Comparison of ENCODE assay signal across 10 cellular contexts in the genomic region with DNA sequence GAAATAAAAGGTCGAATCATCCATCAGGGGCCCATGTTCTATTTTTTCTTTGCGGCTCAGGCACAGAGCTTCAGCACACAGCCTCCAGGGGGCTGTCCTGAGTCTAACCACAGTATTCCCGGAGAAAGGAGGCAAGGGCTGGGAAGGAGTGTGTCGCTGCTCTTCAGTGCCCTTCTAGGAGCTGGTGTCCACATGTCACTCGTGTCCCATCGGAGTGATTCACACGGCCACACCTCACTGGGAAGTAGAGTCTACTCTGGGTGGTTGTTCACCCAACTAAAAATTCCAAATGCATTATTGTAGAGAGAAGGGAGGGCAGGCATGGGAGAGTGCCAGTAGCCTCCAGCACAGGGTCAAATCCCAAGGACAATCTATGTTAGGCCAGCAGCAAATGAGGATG.
DNase-seq lines count a peak whose midpoint lies in the region; ATAC-seq and TF ChIP-seq lines count a peak whose summit lies in the region.
"Had no signal": no experiment of that assay in that cellular context is flagged by ENCODE, and none has a peak within 500 bp of the region (broad histone marks: within the 10 kb centered on the region; RNA-seq: fewer than 3 reads in every experiment).

No MANE protein-coding gene starts in this region.

- TF ChIP-seq CTCF in OCI-LY3 (IDR thresholded peaks at IDR 0.05; ENCODE audit: low read depth, low read length) (peak; percentile 43), fibroblast of mammary gland (conservative IDR thresholded peaks at IDR 0.05; ENCODE audit: control insufficient read depth, insufficient read depth, low read depth, low read length) (peak; percentile 61), transverse colon (IDR thresholded peaks at IDR 0.05) (peak; percentile 48 to 58 (median 54))
- TF ChIP-seq CTCF in activated CD8-positive, alpha-beta T cell treated with anti-CD3 and anti-CD28 coated beads for 36 hours (IDR thresholded peaks at IDR 0.05) = no peak

- H3K27me3 Mint-ChIP-seq in activated CD8-positive, alpha-beta T cell treated with anti-CD3 and anti-CD28 coated beads for 36 hours = peaks cover 30% of the 10 kb centered on the region

- H3K9ac ChIP-seq in OCI-LY3 (ENCODE audit: low read length) = no peak overlapping the region

- POLR2A ChIA-PET in activated CD8-positive, alpha-beta T cell treated with anti-CD3 and anti-CD28 coated beads for 36 hours (lab: Charles Lee) = no interaction called here

- no peak overlapping the region for H3K27ac Mint-ChIP-seq in activated CD8-positive, alpha-beta T cell treated with anti-CD3 and anti-CD28 coated beads for 36 hours
- H3K27ac Mint-ChIP-seq: activated B cell treated with CpG ODN at 0.5 μM for 24 hours; dendritic cell treated with granulocyte-macrophage colony-stimulating factor and Interleukin-4, amounts not matched to agents 40 ng/mL and 50 ng/mL, for 4 days had no signal

- H3K4me3 ChIP-seq in OCI-LY3 (ENCODE audit: low read length) (no peak overlapping the region), fibroblast of mammary gland (ENCODE audit: control insufficient read depth, low read depth, low read length) (no peak overlapping the region), transverse colon (no peak overlapping the region)

- H3K4me1 ChIP-seq in OCI-LY3 (ENCODE audit: low read length) = peaks cover 12% of the 10 kb centered on the region
- H3K4me1 ChIP-seq in transverse colon = peaks cover 3 to 10% (median 10%) of the 10 kb centered on the region in 4 donors

- ATAC-seq in GM18858 (IDR thresholded peaks at IDR 0.05; ENCODE audit: unreplicated experiment) = no peak
- ATAC-seq in activated CD8-positive, alpha-beta T cell treated with anti-CD3 and anti-CD28 coated beads for 36 hours = no peak
- no peak for ATAC-seq in HG02763 (IDR thresholded peaks at IDR 0.05; ENCODE audit: unreplicated experiment)

- peaks cover 1% of the 10 kb centered on the region for H3K4me1 Mint-ChIP-seq in activated CD8-positive, alpha-beta T cell treated with anti-CD3 and anti-CD28 coated beads for 36 hours (ENCODE audit: low read depth)

- no peaks in the 10 kb centered on the region for H4K20me1 ChIP-seq in OCI-LY3 (ENCODE audit: insufficient read depth, low read length)

- H3K36me3 ChIP-seq in OCI-LY3 (replicated peaks; ENCODE audit: low read depth, low read length) (no peaks in the 10 kb centered on the region), transverse colon (no peaks in the 10 kb centered on the region)

- CTCF ChIA-PET in activated CD8-positive, alpha-beta T cell treated with anti-CD3 and anti-CD28 coated beads for 36 hours (lab: Charles Lee) = no interaction called here

- H3K9me3 Mint-ChIP-seq in activated CD8-positive, alpha-beta T cell treated with anti-CD3 and anti-CD28 coated beads for 36 hours = no peaks in the 10 kb centered on the region
- H3K9me3 Mint-ChIP-seq: activated B cell treated with CpG ODN at 0.5 μM for 24 hours; dendritic cell treated with granulocyte-macrophage colony-stimulating factor and Interleukin-4, amounts not matched to agents 40 ng/mL and 50 ng/mL, for 4 days had no signal

- H3K79me2 ChIP-seq in OCI-LY3 (ENCODE audit: low read length) = no peaks in the 10 kb centered on the region

- H3K27ac ChIP-seq in OCI-LY3 (ENCODE audit: low read length) (no peak overlapping the region), transverse colon (no peak overlapping the region)

- no peak overlapping the region for H2AFZ ChIP-seq in OCI-LY3 (ENCODE audit: low read depth, low read length)

- H3K36me3 Mint-ChIP-seq in activated CD8-positive, alpha-beta T cell treated with anti-CD3 and anti-CD28 coated beads for 36 hours (ENCODE audit: low read depth) = no peaks in the 10 kb centered on the region

- H3K27me3 ChIP-seq in OCI-LY3 (ENCODE audit: low read depth, low read length) = peaks cover 25% of the 10 kb centered on the region
- peaks cover 18% of the 10 kb centered on the region for H3K27me3 ChIP-seq in transverse colon

- H3K4me2 ChIP-seq in OCI-LY3 (ENCODE audit: low read length) = no peak overlapping the region

- no peak overlapping the region for H3K4me3 Mint-ChIP-seq in activated CD8-positive, alpha-beta T cell treated with anti-CD3 and anti-CD28 coated beads for 36 hours
- H3K4me3 Mint-ChIP-seq: activated B cell treated with CpG ODN at 0.5 μM for 24 hours; dendritic cell treated with granulocyte-macrophage colony-stimulating factor and Interleukin-4, amounts not matched to agents 40 ng/mL and 50 ng/mL, for 4 days had no signal

- in situ Hi-C loops in transverse colon (cut with MboI; ENCODE audit: low pct_ligation_motif_present in 1 of 4, low pct_unique_long_range_greater_than_20kb in 1 of 4, low sequenced_read_pairs in 3 of 4) = loop anchor here in 3 of 4 donors (5.0 to 25.0 kb wide), 3 partner anchors 337 to 478 kb away; no protein-coding TSS in a partner anchor

- TF ChIP-seq POLR2A in transverse colon (IDR thresholded peaks at IDR 0.05) = no peak

- H3K9me3 ChIP-seq in OCI-LY3 (ENCODE audit: insufficient read depth, low read length) (no peaks in the 10 kb centered on the region), transverse colon (no peaks in the 10 kb centered on the region)

- intact Hi-C loops in transverse colon (cut with DNase I; ENCODE audit: low total_unique reads) = loop anchor here (5.0 kb wide), 1 partner anchor 463 kb away; no protein-coding TSS in a partner anchor
- intact Hi-C loops in activated CD8-positive, alpha-beta T cell treated with anti-CD3 and anti-CD28 coated beads for 36 hours (cut with micrococcal nuclease) = no loop called here

- peak; percentile 7 for DNase-seq in SIG-M5 treated with dmso at 0.1 percent for 504 hours (lab: John Stamatoyannopoulos, UW; ENCODE audit: unreplicated experiment)
- no peak for DNase-seq in SIG-M5 (lab: John Stamatoyannopoulos, UW)
- peak; percentile 25 for DNase-seq in fibroblast of mammary gland (ENCODE audit: low read depth)
- peak; percentile 36 for DNase-seq in transverse colon
- no peak for DNase-seq in activated CD8-positive, alpha-beta T cell treated with anti-CD3 and anti-CD28 coated beads for 36 hours
- DNase-seq: activated B cell treated with CpG ODN at 0.5 μM for 24 hours had no signal

- no peak for TF ChIP-seq EP300 in transverse colon (IDR thresholded peaks at IDR 0.05; ENCODE audit: low read depth)

- 0 to 46% methylated on average over 1 to 7 of the region's 7 CpGs for WGBS in transverse colon (ENCODE audit: low coverage in 1 of 2), 2 donors

Comparison
In these comparisons a context has a peak if more than half of its experiments do, and no peak if none do; other contexts are left out.
1. DNase-seq: peak in SIG-M5 treated with dmso at 0.1 percent for 504 hours (single experiment), fibroblast of mammary gland (single experiment) and transverse colon (single experiment); none in SIG-M5 (single experiment) and activated CD8-positive, alpha-beta T cell treated with anti-CD3 and anti-CD28 coated beads for 36 hours (single experiment).